24 cellular contexts compared by ENCODE assay signal in genomic region chr19:40619333-40620160, GRCh38. TPM values are rescaled to one million over a fixed set of nuclear protein-coding genes. Genes with fewer than 3 reads are reported as not detected.
A peak's percentile ranks its signal among the peaks of the same experiment; 100 is the strongest.
DNase-seq lines count a peak whose midpoint lies in the region; ATAC-seq, FAIRE-seq and TF ChIP-seq lines count a peak whose summit lies in the region.
"Had no signal": no experiment of that assay in that cellular context is flagged by ENCODE, and none has a peak within 500 bp of the region (broad histone marks: within the 10 kb centered on the region; RNA-seq: fewer than 3 reads in every experiment).

No MANE protein-coding gene starts in this region.

- H3K27ac ChIP-seq in OCI-LY3 (ENCODE audit: low read length): peak overlapping the region; percentile 54
- peak overlapping the region; percentile 50 for H3K27ac ChIP-seq in psoas muscle
- H3K27ac ChIP-seq: body of pancreas, hepatocyte, HL-60 had no signal

- peaks cover 4% of the 10 kb centered on the region for H3K36me3 ChIP-seq in OCI-LY3 (replicated peaks; ENCODE audit: low read depth, low read length)
- peaks cover 0 to 7% of the 10 kb centered on the region in 2 donors for H3K36me3 ChIP-seq in psoas muscle (ENCODE audit: insufficient read depth in 1 of 2, low read depth in 1 of 2)

- no peaks in the 10 kb centered on the region for H3K9me3 ChIP-seq in OCI-LY3 (ENCODE audit: insufficient read depth, low read length)
- no peaks in the 10 kb centered on the region for H3K9me3 ChIP-seq in psoas muscle
- H3K9me3 ChIP-seq: body of pancreas had no signal

- H3K4me1 ChIP-seq in OCI-LY3 (ENCODE audit: low read length) (peaks cover 21% of the 10 kb centered on the region), psoas muscle (no peaks in the 10 kb centered on the region)

- H4K20me1 ChIP-seq in OCI-LY3 (ENCODE audit: insufficient read depth, low read length): no peaks in the 10 kb centered on the region

- no peaks in the 10 kb centered on the region for H3K27me3 ChIP-seq in OCI-LY3 (ENCODE audit: low read depth, low read length)
- no peaks in the 10 kb centered on the region for H3K27me3 ChIP-seq in psoas muscle (ENCODE audit: insufficient read depth in 3 of 3, low read length in 2 of 3)
- H3K27me3 ChIP-seq: body of pancreas, hepatocyte had no signal

- TF ChIP-seq CTCF in OCI-LY3 (IDR thresholded peaks at IDR 0.05; ENCODE audit: low read depth, low read length) (no peak), endothelial cell (IDR thresholded peaks at IDR 0.05; ENCODE audit: unreplicated experiment) (no peak), psoas muscle (IDR thresholded peaks at IDR 0.05) (no peak), D721Med (IDR thresholded peaks at IDR 0.05; ENCODE audit: insufficient read depth, missing control alignments) (no peak)

- H3K27me3 Mint-ChIP-seq in activated naive CD4-positive, alpha-beta T cell treated with anti-CD3 and anti-CD28 coated beads, Interleukin-2, amount 50 U/mL, for 24 hours: no peaks in the 10 kb centered on the region
- peaks cover 7% of the 10 kb centered on the region for H3K27me3 Mint-ChIP-seq in endothelial cell (ENCODE audit: unreplicated experiment)
- H3K27me3 Mint-ChIP-seq: CD4-positive, CD25-positive, alpha-beta regulatory T cell; naive thymus-derived CD4-positive, alpha-beta T cell had no signal

- FAIRE-seq in D721Med (lab: Jason Lieb, UNC): no peak
- FAIRE-seq: RCC 7860 had no signal

- H3K4me3 Mint-ChIP-seq in activated naive CD4-positive, alpha-beta T cell treated with anti-CD3 and anti-CD28 coated beads, Interleukin-2, amount 50 U/mL, for 24 hours: no peak overlapping the region
- H3K4me3 Mint-ChIP-seq in endothelial cell (ENCODE audit: unreplicated experiment): peak overlapping the region; percentile 39
- H3K4me3 Mint-ChIP-seq: immature natural killer cell; naive thymus-derived CD4-positive, alpha-beta T cell; type B pancreatic cell had no signal

- H3K9me3 Mint-ChIP-seq in activated naive CD4-positive, alpha-beta T cell treated with anti-CD3 and anti-CD28 coated beads, Interleukin-2, amount 50 U/mL, for 24 hours: no peaks in the 10 kb centered on the region
- no peaks in the 10 kb centered on the region for H3K9me3 Mint-ChIP-seq in endothelial cell (ENCODE audit: unreplicated experiment)
- H3K9me3 Mint-ChIP-seq: CD4-positive, CD25-positive, alpha-beta regulatory T cell; immature natural killer cell; naive thymus-derived CD4-positive, alpha-beta T cell; type B pancreatic cell had no signal

- H3K79me2 ChIP-seq in OCI-LY3 (ENCODE audit: low read length): no peaks in the 10 kb centered on the region

- intact Hi-C loops in psoas muscle (cut with DNase I): no loop called here

- H2AFZ ChIP-seq in OCI-LY3 (ENCODE audit: low read depth, low read length): peak overlapping the region; percentile 65
- H2AFZ ChIP-seq: hepatocyte had no signal

- ATAC-seq in psoas muscle: peak; percentile 66 to 87 (median 78)
- ATAC-seq: body of pancreas; HCT116; naive thymus-derived CD4-positive, alpha-beta T cell had no signal

- H3K27ac Mint-ChIP-seq in activated naive CD4-positive, alpha-beta T cell treated with anti-CD3 and anti-CD28 coated beads, Interleukin-2, amount 50 U/mL, for 24 hours: peak overlapping the region; percentile 89
- H3K27ac Mint-ChIP-seq in endothelial cell (ENCODE audit: unreplicated experiment): no peak overlapping the region
- H3K27ac Mint-ChIP-seq: type B pancreatic cell had no signal

- H3K4me3 ChIP-seq in OCI-LY3 (ENCODE audit: low read length): peak overlapping the region; percentile 16; the same call in 1 of the 2 replicates
- no peak overlapping the region for H3K4me3 ChIP-seq in psoas muscle
- H3K4me3 ChIP-seq: body of pancreas, hepatocyte had no signal

- peaks cover 22% of the 10 kb centered on the region for H3K36me3 Mint-ChIP-seq in activated naive CD4-positive, alpha-beta T cell treated with anti-CD3 and anti-CD28 coated beads, Interleukin-2, amount 50 U/mL, for 24 hours
- H3K36me3 Mint-ChIP-seq in endothelial cell (ENCODE audit: low read depth, unreplicated experiment): peaks cover 35% of the 10 kb centered on the region

- H3K4me1 Mint-ChIP-seq in activated naive CD4-positive, alpha-beta T cell treated with anti-CD3 and anti-CD28 coated beads, Interleukin-2, amount 50 U/mL, for 24 hours: peaks cover 27% of the 10 kb centered on the region
- peaks cover 6% of the 10 kb centered on the region for H3K4me1 Mint-ChIP-seq in endothelial cell (ENCODE audit: unreplicated experiment)

- H3K9ac ChIP-seq in OCI-LY3 (ENCODE audit: low read length): peak overlapping the region; percentile 20; the same call in 1 of the 2 replicates

- DNase-seq in activated naive CD4-positive, alpha-beta T cell treated with anti-CD3 and anti-CD28 coated beads, Interleukin-2, amount 50 U/mL, for 16 hours: no peak
- DNase-seq in endothelial cell (ENCODE audit: low spot score) (no peak), psoas muscle (no peak), CD1c-positive myeloid dendritic cell (ENCODE audit: extremely low spot score) (no peak), D721Med (ENCODE audit: insufficient read length, low spot score) (no peak), glomerular visceral epithelial cell (ENCODE audit: extremely low spot score) (no peak)
- DNase-seq: body of pancreas; CD4-positive, CD25-positive, alpha-beta regulatory T cell; effector CD8-positive, alpha-beta T cell; foreskin fibroblast; immature natural killer cell; Kasumi-1; MV-4-11; naive thymus-derived CD4-positive, alpha-beta T cell; NCI-H187 treated with DMSO at 0.1 percent for 48 hours; NCI-H69; occipital lobe had no signal

- 61 to 70% (median 66%) methylated on average over 11 of the region's 11 CpGs for WGBS in psoas muscle, 3 donors

- H3K4me2 ChIP-seq in OCI-LY3 (ENCODE audit: low read length): peak overlapping the region; percentile 57
- H3K4me2 ChIP-seq: hepatocyte had no signal

RNA-seq across cellular contexts. Expression of gene LTBP4, which starts 18.4 kb away (rescaled TPM):
- total RNA-seq in endothelial cell (ENCODE audit: unreplicated experiment): 175 TPM
- total RNA-seq in psoas muscle: 10 to 100 TPM; 24.1 to 55.8 (median 44.0) TPM
- polyA plus RNA-seq in psoas muscle: 10 to 100 TPM; 16.0 to 23.8 (median 20.6) TPM

RNA-seq across cellular contexts. Expression of gene SHKBP1, which starts 42.9 kb away (rescaled TPM):
- total RNA-seq in endothelial cell (ENCODE audit: unreplicated experiment): 84.6 TPM
- total RNA-seq in psoas muscle: 10 to 100 TPM; 12.4 to 17.4 (median 16.1) TPM
- polyA plus RNA-seq in psoas muscle: 10 to 100 TPM; 14.0 to 21.7 (median 20.3) TPM
